Comparison of ENCODE assay signal across 11 cellular contexts in the genomic region with DNA sequence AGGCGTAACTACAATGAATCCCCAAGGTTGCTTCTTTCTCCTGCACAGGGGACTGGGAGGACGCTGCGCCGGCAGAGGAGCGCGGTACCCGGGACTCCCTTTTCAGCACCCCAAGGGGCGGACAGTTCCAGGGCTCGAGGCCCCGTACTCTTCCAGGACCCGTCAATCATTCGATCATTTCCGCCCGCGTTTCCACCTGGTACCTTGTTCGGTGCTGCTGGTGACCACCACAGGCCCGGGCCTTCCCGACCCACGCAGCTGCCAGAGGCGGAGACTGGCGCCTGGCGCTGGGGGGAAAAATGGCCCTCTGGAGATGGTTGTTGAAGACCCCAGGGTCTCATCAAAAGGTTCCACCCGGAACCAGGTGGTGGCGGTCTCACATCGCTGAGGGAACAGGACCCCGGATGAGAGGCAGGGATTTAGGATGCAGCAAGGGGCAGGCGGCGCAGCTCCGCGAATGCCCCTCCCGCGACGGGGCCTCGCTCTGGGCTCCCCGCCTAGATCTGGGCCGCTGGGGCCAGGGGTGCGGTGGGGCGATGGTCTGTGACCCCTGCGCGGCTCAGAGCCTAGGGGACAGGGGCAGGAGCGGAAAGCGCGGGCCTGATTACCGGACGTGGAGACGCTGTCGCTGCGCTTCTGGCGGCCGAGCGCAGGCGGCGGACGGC. TPM values are rescaled to one million over a fixed set of nuclear protein-coding genes. Genes with fewer than 3 reads are reported as not detected.
DNase-seq lines count a peak whose midpoint lies in the region; ATAC-seq and TF ChIP-seq lines count a peak whose summit lies in the region.
"Had no signal": no experiment of that assay in that cellular context is flagged by ENCODE, and none has a peak within 500 bp of the region (broad histone marks: within the 10 kb centered on the region; RNA-seq: fewer than 3 reads in every experiment).

No MANE protein-coding gene starts in this region.

- peak overlapping the region; percentile 98 for H2AFZ ChIP-seq in GM23338

- POLR2A ChIA-PET in WTC11 (lab: Charles Lee) = no interaction called here

- CTCF ChIA-PET in WTC11 (lab: Charles Lee) = interaction anchor here (1.0 to 1.4 kb wide), 5 partner anchors 11 to 167 kb away, joined by 3 to 4 read pairs (median 4); no protein-coding TSS in a partner anchor

- H3K27ac Mint-ChIP-seq in GM23338 (no peak overlapping the region), WTC11 (no peak overlapping the region)

- no peaks in the 10 kb centered on the region for H3K9me2 ChIP-seq in GM23338 (ENCODE audit: insufficient read depth)

- ATAC-seq in GM23338 = peak; percentile 54
- ATAC-seq in WTC11 = peak; percentile 55

- H3K27me3 Mint-ChIP-seq in GM23338 (ENCODE audit: insufficient read depth, low read depth, poor library complexity) (peaks cover 92% of the 10 kb centered on the region), WTC11 (ENCODE audit: low read depth) (peaks cover 93% of the 10 kb centered on the region)

- H3K36me3 Mint-ChIP-seq in GM23338 (ENCODE audit: low read depth) = no peaks in the 10 kb centered on the region
- no peaks in the 10 kb centered on the region for H3K36me3 Mint-ChIP-seq in WTC11

- peaks cover 3% of the 10 kb centered on the region; the same call in 2 of the 3 replicates for H3K9me3 Mint-ChIP-seq in GM23338
- no peaks in the 10 kb centered on the region for H3K9me3 Mint-ChIP-seq in WTC11

- H3K4me3 ChIP-seq in GM23338 (peak overlapping the region; percentile 72), cardiac muscle cell (peak overlapping the region; percentile 15)
- H3K4me3 ChIP-seq in effector memory CD4-positive, alpha-beta T cell (ENCODE audit: insufficient read depth, low read depth, low read length, poor library complexity, severe bottlenecking) = no peak overlapping the region
- H3K4me3 ChIP-seq: esophagus squamous epithelium had no signal

- peaks cover 10% of the 10 kb centered on the region for H4K20me1 ChIP-seq in GM23338 (replicated peaks; ENCODE audit: insufficient read depth)

- no peaks in the 10 kb centered on the region for H3K9me3 ChIP-seq in cardiac muscle cell (ENCODE audit: low read depth)
- H3K9me3 ChIP-seq in effector memory CD4-positive, alpha-beta T cell (ENCODE audit: control insufficient read depth, low read length) = no peaks in the 10 kb centered on the region
- H3K9me3 ChIP-seq: esophagus squamous epithelium had no signal

- TF ChIP-seq CTCF in GM23338 (conservative IDR thresholded peaks at IDR 0.05; ENCODE audit: low read depth in 2 of 2) = peak; percentile 56 to 68
- no peak for TF ChIP-seq CTCF in WTC11 (IDR thresholded peaks at IDR 0.05)
- TF ChIP-seq CTCF in cardiac muscle cell (IDR thresholded peaks at IDR 0.05; ENCODE audit: low read depth, low read length) = no peak

- H3K79me2 ChIP-seq in GM23338 (replicated peaks; ENCODE audit: insufficient read depth) = no peaks in the 10 kb centered on the region

- peak overlapping the region; percentile 93 for H3K4me2 ChIP-seq in GM23338

- H3K4me1 Mint-ChIP-seq in GM23338 (peaks cover 25% of the 10 kb centered on the region), WTC11 (peaks cover 35% of the 10 kb centered on the region)

- H3K4me3 Mint-ChIP-seq in GM23338 (peak overlapping the region; percentile 74), WTC11 (peak overlapping the region; percentile 72)

- peaks cover 100% of the 10 kb centered on the region for H3K27me3 ChIP-seq in GM23338 (ENCODE audit: insufficient read depth)
- peaks cover 100% of the 10 kb centered on the region for H3K27me3 ChIP-seq in cardiac muscle cell
- peaks cover 55% of the 10 kb centered on the region for H3K27me3 ChIP-seq in effector memory CD4-positive, alpha-beta T cell (replicated peaks; ENCODE audit: control insufficient read depth, insufficient read depth, low read length, poor library complexity, severe bottlenecking)

- intact Hi-C loops in posterior vena cava (cut with DNase I) = loop anchor here in 1 of 2 donors (10.0 kb wide), 1 partner anchor 334 kb away; no protein-coding TSS in a partner anchor

- H3F3A ChIP-seq in GM23338 (replicated peaks; ENCODE audit: low read depth) = peaks cover 8% of the 10 kb centered on the region; the same call in 1 of the 2 replicates

- H3K27ac ChIP-seq in GM23338 (ENCODE audit: low read depth) (no peak overlapping the region), cardiac muscle cell (no peak overlapping the region)
- no peak overlapping the region for H3K27ac ChIP-seq in effector memory CD4-positive, alpha-beta T cell (ENCODE audit: insufficient read depth, low read length, poor library complexity, severe bottlenecking)
- H3K27ac ChIP-seq: esophagus squamous epithelium had no signal

- in situ Hi-C loops in KBM-7 (cut with MboI; ENCODE audit: low pct_unique_long_range_greater_than_20kb, low sequenced_read_pairs) = no loop called here

- DNase-seq in GM23338 (ENCODE audit: low spot score) (peak; percentile 94), WTC11 (ENCODE audit: low spot score) (peak; percentile 87), cardiac muscle cell (ENCODE audit: low read depth in 1 of 2, low spot score in 1 of 2) (peak; percentile 26 to 85), posterior vena cava (ENCODE audit: low spot score) (peak; percentile 77), KBM-7 (no peak), anterior cingulate cortex (lab: John Stamatoyannopoulos, UW) (no peak), NCI-H187 treated with DMSO at 0.1 percent for 48 hours (lab: John Stamatoyannopoulos, UW) (no peak)
- DNase-seq in effector memory CD4-positive, alpha-beta T cell = no peak
- DNase-seq: esophagus squamous epithelium, NCI-H345 had no signal

- peaks cover 17% of the 10 kb centered on the region for H3K4me1 ChIP-seq in GM23338 (ENCODE audit: insufficient read depth)
- H3K4me1 ChIP-seq in cardiac muscle cell (ENCODE audit: low read depth) = no peaks in the 10 kb centered on the region
- peaks cover 37% of the 10 kb centered on the region for H3K4me1 ChIP-seq in effector memory CD4-positive, alpha-beta T cell (ENCODE audit: control insufficient read depth, insufficient read depth, low read length, poor library complexity, severe bottlenecking)

- H3K36me3 ChIP-seq in GM23338 (ENCODE audit: insufficient read depth) = no peaks in the 10 kb centered on the region
- H3K36me3 ChIP-seq in cardiac muscle cell = no peaks in the 10 kb centered on the region
- H3K36me3 ChIP-seq in effector memory CD4-positive, alpha-beta T cell (ENCODE audit: control insufficient read depth, insufficient read depth, low read length) = no peaks in the 10 kb centered on the region
- H3K36me3 ChIP-seq: esophagus squamous epithelium had no signal

TF ChIP-seq in GM23338, 12 proteins besides CTCF, POLR2A, EP300 and RAD21 (continues in another document):
- TF ChIP-seq EZH2 (IDR thresholded peaks at IDR 0.05; ENCODE audit: low read depth, unreplicated experiment) = peak; percentile 85

TF ChIP-seq in WTC11, 78 proteins besides CTCF, POLR2A, EP300 and RAD21 (continues in another document):
- TF ChIP-seq, protein P1, sequence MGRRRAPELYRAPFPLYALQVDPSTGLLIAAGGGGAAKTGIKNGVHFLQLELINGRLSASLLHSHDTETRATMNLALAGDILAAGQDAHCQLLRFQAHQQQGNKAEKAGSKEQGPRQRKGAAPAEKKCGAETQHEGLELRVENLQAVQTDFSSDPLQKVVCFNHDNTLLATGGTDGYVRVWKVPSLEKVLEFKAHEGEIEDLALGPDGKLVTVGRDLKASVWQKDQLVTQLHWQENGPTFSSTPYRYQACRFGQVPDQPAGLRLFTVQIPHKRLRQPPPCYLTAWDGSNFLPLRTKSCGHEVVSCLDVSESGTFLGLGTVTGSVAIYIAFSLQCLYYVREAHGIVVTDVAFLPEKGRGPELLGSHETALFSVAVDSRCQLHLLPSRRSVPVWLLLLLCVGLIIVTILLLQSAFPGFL (CRISPR knock-in tag; IDR thresholded peaks at IDR 0.05; ENCODE audit: borderline replicate concordance) = no peak
- TF ChIP-seq KAT7 (CRISPR knock-in tag; IDR thresholded peaks at IDR 0.05; ENCODE audit: borderline replicate concordance) (no peak), ZNF423 (CRISPR knock-in tag; IDR thresholded peaks at IDR 0.05) (no peak), OVOL2 (CRISPR knock-in tag; IDR thresholded peaks at IDR 0.05; ENCODE audit: borderline replicate concordance) (no peak)
- TF ChIP-seq, protein P2, sequence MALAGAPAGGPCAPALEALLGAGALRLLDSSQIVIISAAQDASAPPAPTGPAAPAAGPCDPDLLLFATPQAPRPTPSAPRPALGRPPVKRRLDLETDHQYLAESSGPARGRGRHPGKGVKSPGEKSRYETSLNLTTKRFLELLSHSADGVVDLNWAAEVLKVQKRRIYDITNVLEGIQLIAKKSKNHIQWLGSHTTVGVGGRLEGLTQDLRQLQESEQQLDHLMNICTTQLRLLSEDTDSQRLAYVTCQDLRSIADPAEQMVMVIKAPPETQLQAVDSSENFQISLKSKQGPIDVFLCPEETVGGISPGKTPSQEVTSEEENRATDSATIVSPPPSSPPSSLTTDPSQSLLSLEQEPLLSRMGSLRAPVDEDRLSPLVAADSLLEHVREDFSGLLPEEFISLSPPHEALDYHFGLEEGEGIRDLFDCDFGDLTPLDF (CRISPR knock-in tag; IDR thresholded peaks at IDR 0.05) = no peak
- TF ChIP-seq, protein P3, sequence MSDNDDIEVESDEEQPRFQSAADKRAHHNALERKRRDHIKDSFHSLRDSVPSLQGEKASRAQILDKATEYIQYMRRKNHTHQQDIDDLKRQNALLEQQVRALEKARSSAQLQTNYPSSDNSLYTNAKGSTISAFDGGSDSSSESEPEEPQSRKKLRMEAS (CRISPR knock-in tag; IDR thresholded peaks at IDR 0.05) = peak; percentile 66

RNA-seq across cellular contexts. Expression of a gene that starts 0.7 kb away (rescaled TPM):
- 0.16 and 0.73 TPM in 2 replicates for total RNA-seq in GM23338 (2014; rRNA removed; shearing (Covaris generic))
- not detected in 2 replicates for polyA plus RNA-seq in GM23338 (2016; fragmentation: Nextera tagmentation; extraction: Ambion mirVana)
- total RNA-seq in WTC11 (2021) = 0.23 TPM in 1 of 3 replicates, not detected in the others
- not detected in 2 replicates for total RNA-seq in cardiac muscle cell
- not detected in 2 replicates for polyA plus RNA-seq in cardiac muscle cell
- not detected for total RNA-seq in posterior vena cava
- total RNA-seq: esophagus squamous epithelium, pulmonary artery endothelial cell had no signal

RNA-seq across cellular contexts. Expression of a gene that starts 23.3 kb away (rescaled TPM):
- total RNA-seq in GM23338 (2014; rRNA removed; shearing (Covaris generic)) = 2.7 and 4.1 TPM in 2 replicates
- 1.1 and 1.3 TPM in 2 replicates for polyA plus RNA-seq in GM23338 (2016; fragmentation: Nextera tagmentation; extraction: Ambion mirVana)
- 1.5 to 2.7 TPM (median 2.4 TPM) in 3 replicates for total RNA-seq in WTC11 (2021)
- total RNA-seq in cardiac muscle cell = not detected in 2 replicates
- polyA plus RNA-seq in cardiac muscle cell = not detected in 2 replicates
- 10 to 100 TPM; 11.6 to 12.2 TPM for total RNA-seq in posterior vena cava

Comparison
In these comparisons a context has a peak if more than half of its experiments do, and no peak if none do; other contexts are left out.
1. DNase-seq: peak in GM23338 (single experiment), WTC11 (single experiment), cardiac muscle cell (2 of 2) and posterior vena cava (single experiment); none in KBM-7 (single experiment), anterior cingulate cortex (0 of 58), NCI-H187 treated with DMSO at 0.1 percent for 48 hours (single experiment) and effector memory CD4-positive, alpha-beta T cell (0 of 3).
2. CTCF ChIP-seq: peak in GM23338 (2 of 2); none in WTC11 (single experiment) and cardiac muscle cell (single experiment).